Comparison of ENCODE assay signal across 23 cellular contexts in genomic region chr10:101308051-101308450, GRCh38. TPM values are rescaled to one million over a fixed set of nuclear protein-coding genes. Genes with fewer than 3 reads are reported as not detected.
DNase-seq lines count a peak whose midpoint lies in the region; ATAC-seq, FAIRE-seq and TF ChIP-seq lines count a peak whose summit lies in the region.
"Had no signal": no experiment of that assay in that cellular context is flagged by ENCODE, and none has a peak within 500 bp of the region (broad histone marks: within the 10 kb centered on the region; RNA-seq: fewer than 3 reads in every experiment).

No MANE protein-coding gene starts in this region.

- in situ Hi-C loops in mammary epithelial cell (cut with MboI; ENCODE audit: low sequenced_read_pairs in 2 of 2), result loop anchor here in 1 of 2 donors (5.0 kb wide), 1 partner anchor 129 kb away; no protein-coding TSS in a partner anchor

- H3K4me3 Mint-ChIP-seq in MCF 10A (ENCODE audit: unreplicated experiment), result no peak overlapping the region
- H3K4me3 Mint-ChIP-seq: B cell; CD8-positive, alpha-beta T cell; GM23338; HFFc6; IgD-negative memory B cell had no signal

- peak overlapping the region; percentile 34 for H3K4me2 ChIP-seq in mammary epithelial cell (ENCODE audit: insufficient read depth, low read depth, low read length)
- H3K4me2 ChIP-seq: BLaER1 treated with 17β-estradiol and CSF1 and Interleukin-3, amounts not matched to agents 10 nM and 100 nM; GM23338 had no signal

- H3K27ac ChIP-seq in breast epithelium, result no peak overlapping the region
- H3K27ac ChIP-seq in mammary epithelial cell (ENCODE audit: insufficient read depth, low read depth, low read length), result no peak overlapping the region
- H3K27ac ChIP-seq: BLaER1 treated with 17β-estradiol and CSF1 and Interleukin-3, amounts not matched to agents 10 nM and 100 nM; HL-60 had no signal

- no peak for TF ChIP-seq POLR2A in breast epithelium (IDR thresholded peaks at IDR 0.05)

- no peaks in the 10 kb centered on the region for H3K36me3 Mint-ChIP-seq in MCF 10A (ENCODE audit: insufficient read depth, unreplicated experiment)
- H3K36me3 Mint-ChIP-seq: CD8-positive, alpha-beta T cell; IgD-negative memory B cell had no signal

- intact Hi-C loops in MCF 10A (cut with micrococcal nuclease), result no loop called here
- intact Hi-C loops in breast epithelium (cut with DNase I; ENCODE audit: low total_unique reads), result no loop called here
- intact Hi-C loops in mammary epithelial cell (cut with micrococcal nuclease), result no loop called here

- BruUV-seq in MCF 10A (replicated peaks; lab: Mats Ljungman, UMichigan) (no TSS peak), mammary epithelial cell (replicated peaks; lab: Mats Ljungman, UMichigan) (no TSS peak)

- no peaks in the 10 kb centered on the region for H3K79me2 ChIP-seq in mammary epithelial cell (ENCODE audit: insufficient read depth, low read length)

- H3K4me1 ChIP-seq in breast epithelium (no peaks in the 10 kb centered on the region), mammary epithelial cell (ENCODE audit: insufficient read depth, low read length) (peaks cover 16% of the 10 kb centered on the region)
- H3K4me1 ChIP-seq: BLaER1 treated with 17β-estradiol and CSF1 and Interleukin-3, amounts not matched to agents 10 nM and 100 nM had no signal

- H3K4me3 ChIP-seq in breast epithelium, result no peak overlapping the region
- no peak overlapping the region for H3K4me3 ChIP-seq in mammary epithelial cell (replicated peaks in 1 of 3; ENCODE audit: insufficient read depth in 1 of 3, low read depth in 2 of 3, low read length in 3 of 3)
- H3K4me3 ChIP-seq: BLaER1 treated with 17β-estradiol and CSF1 and Interleukin-3, amounts not matched to agents 10 nM and 100 nM; GM23338 had no signal

- no peaks in the 10 kb centered on the region for H4K20me1 ChIP-seq in mammary epithelial cell (ENCODE audit: insufficient read depth, low read length)
- H4K20me1 ChIP-seq: BLaER1 treated with 17β-estradiol and CSF1 and Interleukin-3, amounts not matched to agents 10 nM and 100 nM had no signal

- no peak for FAIRE-seq in RCC 7860 (lab: Jason Lieb, UNC)
- FAIRE-seq: GM12892, GM18507, H54, HepG2 had no signal

- H3K9me3 ChIP-seq in breast epithelium (no peaks in the 10 kb centered on the region), mammary epithelial cell (replicated peaks; ENCODE audit: insufficient read depth, low read length) (no peaks in the 10 kb centered on the region)
- H3K9me3 ChIP-seq: BLaER1 treated with 17β-estradiol and CSF1 and Interleukin-3, amounts not matched to agents 10 nM and 100 nM had no signal

- TF ChIP-seq CTCF in MCF 10A (IDR thresholded peaks at IDR 0.05; ENCODE audit: unreplicated experiment) (no peak), breast epithelium (IDR thresholded peaks at IDR 0.05) (no peak), mammary epithelial cell (conservative IDR thresholded peaks at IDR 0.05 in 1 of 2, IDR thresholded peaks at IDR 0.05 in 1 of 2; ENCODE audit: extremely low read depth in 1 of 2, insufficient read depth in 1 of 2, low read depth in 1 of 2, low read length in 2 of 2) (no peak)

- H3K36me3 ChIP-seq in breast epithelium (no peaks in the 10 kb centered on the region), mammary epithelial cell (ENCODE audit: insufficient read depth, low read length) (no peaks in the 10 kb centered on the region)
- H3K36me3 ChIP-seq: BLaER1 treated with 17β-estradiol and CSF1 and Interleukin-3, amounts not matched to agents 10 nM and 100 nM had no signal

- H3K27me3 Mint-ChIP-seq in MCF 10A (ENCODE audit: insufficient read depth, unreplicated experiment), result peaks cover 13% of the 10 kb centered on the region

- DNase-seq in MCF 10A (ENCODE audit: unreplicated experiment) (peak; percentile 68), breast epithelium (ENCODE audit: low spot score in 2 of 2) (no peak), mammary epithelial cell (peak; percentile 85), cerebellar cortex (ENCODE audit: low spot score) (no peak), NCI-H446 treated with DMSO at 0.1 percent for 48 hours (lab: John Stamatoyannopoulos, UW) (no peak), RCC 7860 (ENCODE audit: low spot score) (no peak)
- DNase-seq: CD8-positive, alpha-beta T cell; COR-L47; DMS 273 treated with DMSO at 0.1 percent for 48 hours; DMS79; GDM1; HCEC 1CT; HFFc6 had no signal

- peak overlapping the region; percentile 74 for H2AFZ ChIP-seq in mammary epithelial cell (ENCODE audit: low read depth, low read length)

- peaks cover 14% of the 10 kb centered on the region for H3K4me1 Mint-ChIP-seq in MCF 10A (ENCODE audit: insufficient read depth, unreplicated experiment)

- dilution Hi-C loops in mammary epithelial cell (cut with HindIII; ENCODE audit: low sequenced_read_pairs), result loop anchor here (5.0 kb wide), 1 partner anchor 34 kb away; no protein-coding TSS in a partner anchor

- no peak overlapping the region for H3K9ac ChIP-seq in mammary epithelial cell (ENCODE audit: insufficient read depth, low read length)
- H3K9ac ChIP-seq: BLaER1 treated with 17β-estradiol and CSF1 and Interleukin-3, amounts not matched to agents 10 nM and 100 nM had no signal

- CTCF ChIA-PET in MCF 10A (lab: Yijun Ruan, JAX), result interaction anchor here (0.6 to 2.5 kb wide), 4 partner anchors 10 to 260 kb away, joined by 3 to 16 read pairs (median 6); no protein-coding TSS in a partner anchor
- CTCF ChIA-PET in mammary epithelial cell (lab: Charles Lee; ENCODE audit: low non-redundant PET), result interaction anchor here (0.6 to 1.0 kb wide), 4 partner anchors 10 to 262 kb away, joined by 3 to 19 read pairs (median 4); no protein-coding TSS in a partner anchor

- H3K9me3 Mint-ChIP-seq in MCF 10A (ENCODE audit: unreplicated experiment), result no peaks in the 10 kb centered on the region
- H3K9me3 Mint-ChIP-seq: CD8-positive, alpha-beta T cell; GM23338; HFFc6 had no signal

- ATAC-seq in esophagus mucosa, result peak; percentile 66
- ATAC-seq: CD8-positive, alpha-beta T cell; GM23338; HepG2 had no signal

- H3K27me3 ChIP-seq in breast epithelium (peaks cover 0 to 15% of the 10 kb centered on the region in 2 donors), mammary epithelial cell (ENCODE audit: insufficient read depth, low read length) (no peaks in the 10 kb centered on the region)

- no peak overlapping the region for H3K27ac Mint-ChIP-seq in MCF 10A (ENCODE audit: low read depth, unreplicated experiment)
- H3K27ac Mint-ChIP-seq: B cell; CD8-positive, alpha-beta T cell; GM23338; HFFc6; IgD-negative memory B cell had no signal

- 17% methylated on average over 2 of the region's 2 CpGs for WGBS in mammary epithelial cell (ENCODE audit: low coverage, missing lambda C conversion rate)

- POLR2A ChIA-PET in MCF 10A (lab: Yijun Ruan, JAX), result interaction anchor here (0.6 to 1.7 kb wide), 5 partner anchors 9 to 86 kb away, joined by 3 to 6 read pairs (median 5); no protein-coding TSS in a partner anchor

RNA-seq across cellular contexts. Expression of gene BTRC, which starts 45.9 kb away (rescaled TPM):
- total RNA-seq in MCF 10A (2022), result 19.4 and 25.2 TPM in 2 replicates
- 10 to 100 TPM; 13.4 to 24.3 (median 15.1) TPM for total RNA-seq in breast epithelium
- 10 to 100 TPM; 12.3 to 20.3 TPM for total RNA-seq in mammary epithelial cell
- 7.8 TPM for polyA plus RNA-seq in mammary epithelial cell
- 12.5 TPM for polyA minus RNA-seq in mammary epithelial cell
- total RNA-seq in esophagus mucosa, result 19.0 TPM

Comparison
In these comparisons a context has a peak if more than half of its experiments do, and no peak if none do; other contexts are left out.
1. DNase-seq: peak in MCF 10A (single experiment) and mammary epithelial cell (single experiment); none in breast epithelium (0 of 2), cerebellar cortex (single experiment), NCI-H446 treated with DMSO at 0.1 percent for 48 hours (single experiment) and RCC 7860 (single experiment).